9 cellular contexts compared by ENCODE assay signal in the genomic region with DNA sequence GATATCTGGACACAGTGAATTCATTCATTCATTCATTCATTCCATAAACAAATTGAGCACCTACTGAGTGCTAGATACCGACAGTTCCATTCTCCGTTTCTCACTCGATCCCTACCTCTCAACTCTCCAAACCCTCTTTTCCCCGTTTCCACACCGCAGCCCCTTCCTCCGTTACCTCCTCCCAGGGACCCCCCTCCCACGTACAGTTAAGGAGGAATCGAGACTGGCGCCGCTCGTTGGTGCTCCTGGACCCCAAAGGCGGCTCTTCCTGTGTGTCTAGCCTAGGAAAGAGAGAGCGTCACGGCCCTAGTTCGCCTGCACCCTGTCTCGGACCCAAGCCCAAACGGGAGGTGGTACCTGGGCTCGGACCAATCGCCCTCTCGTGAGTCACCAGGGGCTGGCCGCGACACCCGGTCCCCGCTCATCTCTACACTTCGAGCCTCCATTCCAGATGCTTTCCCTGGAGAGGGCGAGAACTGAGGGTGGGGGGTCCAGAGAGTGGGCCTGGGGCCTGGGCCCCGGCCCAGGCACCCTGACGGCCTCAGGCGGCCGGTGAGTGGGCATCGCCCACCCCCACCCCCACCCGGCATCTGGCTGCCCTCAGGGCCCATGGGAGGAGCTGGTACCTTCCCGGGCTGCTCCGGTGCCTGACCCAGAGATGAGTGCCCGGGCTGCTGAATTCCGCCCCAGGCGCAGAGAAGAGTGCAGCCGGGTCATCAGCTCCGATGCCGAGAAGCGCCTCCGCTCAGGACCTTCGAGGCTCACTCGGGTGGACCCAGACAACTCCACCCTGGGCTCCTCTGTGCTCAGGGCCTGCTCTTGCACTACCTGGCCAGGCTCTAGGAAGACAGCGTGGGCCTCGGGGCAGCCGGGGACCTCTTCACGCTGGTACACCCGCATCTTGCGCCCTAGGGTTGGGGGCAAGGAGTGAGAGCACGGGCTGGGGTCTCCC. TPM values are rescaled to one million over a fixed set of nuclear protein-coding genes. Genes with fewer than 3 reads are reported as not detected.
DNase-seq lines count a peak whose midpoint lies in the region; ATAC-seq, FAIRE-seq and TF ChIP-seq lines count a peak whose summit lies in the region.
"Had no signal": no experiment of that assay in that cellular context is flagged by ENCODE, and none has a peak within 500 bp of the region (broad histone marks: within the 10 kb centered on the region; RNA-seq: fewer than 3 reads in every experiment).

No MANE protein-coding gene starts in this region.

- FAIRE-seq in GM18507 (lab: Jason Lieb, UNC): peak; percentile 38

- H3K27me3 ChIP-seq in foreskin keratinocyte (no peaks in the 10 kb centered on the region), skeletal muscle satellite cell (ENCODE audit: control insufficient read depth, insufficient read depth, low read length) (peaks cover 9% of the 10 kb centered on the region)

- peak overlapping the region; percentile 29 for H3K27ac ChIP-seq in foreskin keratinocyte

- DNase-seq in GM18507 (ENCODE audit: extremely low spot score, insufficient read length, low read depth): no peak
- DNase-seq in foreskin keratinocyte: peak in 1 of 2 donors; percentile 37
- no peak for DNase-seq in NCI-H69 (lab: John Stamatoyannopoulos, UW)
- no peak for DNase-seq in ureter (ENCODE audit: low spot score)

- peak overlapping the region; percentile 64 for H3K9ac ChIP-seq in skeletal muscle satellite cell (ENCODE audit: low read depth, low read length)

- peaks cover 5% of the 10 kb centered on the region for H3K4me1 ChIP-seq in foreskin keratinocyte
- H3K4me1 ChIP-seq in skeletal muscle satellite cell (ENCODE audit: control insufficient read depth, insufficient read depth, low read length): peaks cover 13% of the 10 kb centered on the region

- ATAC-seq in SK-N-SH treated with all-trans-retinoic acid at 6 μM for 48 hours (peak; percentile 1; the same call in 2 of the 3 replicates), foreskin keratinocyte (no peak), GM21737 (IDR thresholded peaks at IDR 0.05; ENCODE audit: unreplicated experiment) (no peak), HG03520 (IDR thresholded peaks at IDR 0.05; ENCODE audit: unreplicated experiment) (no peak)

- no peaks in the 10 kb centered on the region for H3K9me3 ChIP-seq in skeletal muscle satellite cell (replicated peaks; ENCODE audit: low read length)

- TF ChIP-seq CTCF in foreskin keratinocyte (conservative IDR thresholded peaks at IDR 0.05): no peak

- H3K36me3 ChIP-seq in skeletal muscle satellite cell (ENCODE audit: insufficient read depth, low read length): no peaks in the 10 kb centered on the region

- peak overlapping the region; percentile 65 for H3K4me3 ChIP-seq in skeletal muscle satellite cell (ENCODE audit: low read length)

- peak overlapping the region; percentile 78 for H3K4me2 ChIP-seq in skeletal muscle satellite cell (ENCODE audit: low read length)

TF ChIP-seq in SK-N-SH treated with all-trans-retinoic acid at 6 μM for 48 hours, 23 proteins besides CTCF, POLR2A, EP300 and RAD21:
- TF ChIP-seq GLIS3 (CRISPR knock-in tag; IDR thresholded peaks at IDR 0.05): no peak
- TF ChIP-seq ZC3H10 (CRISPR knock-in tag; IDR thresholded peaks at IDR 0.05): no peak
- no peak for TF ChIP-seq ZNF8 (CRISPR knock-in tag; IDR thresholded peaks at IDR 0.05)
- TF ChIP-seq CREB5 (CRISPR knock-in tag; IDR thresholded peaks at IDR 0.05; ENCODE audit: low read depth): no peak
- TF ChIP-seq, protein P1, sequence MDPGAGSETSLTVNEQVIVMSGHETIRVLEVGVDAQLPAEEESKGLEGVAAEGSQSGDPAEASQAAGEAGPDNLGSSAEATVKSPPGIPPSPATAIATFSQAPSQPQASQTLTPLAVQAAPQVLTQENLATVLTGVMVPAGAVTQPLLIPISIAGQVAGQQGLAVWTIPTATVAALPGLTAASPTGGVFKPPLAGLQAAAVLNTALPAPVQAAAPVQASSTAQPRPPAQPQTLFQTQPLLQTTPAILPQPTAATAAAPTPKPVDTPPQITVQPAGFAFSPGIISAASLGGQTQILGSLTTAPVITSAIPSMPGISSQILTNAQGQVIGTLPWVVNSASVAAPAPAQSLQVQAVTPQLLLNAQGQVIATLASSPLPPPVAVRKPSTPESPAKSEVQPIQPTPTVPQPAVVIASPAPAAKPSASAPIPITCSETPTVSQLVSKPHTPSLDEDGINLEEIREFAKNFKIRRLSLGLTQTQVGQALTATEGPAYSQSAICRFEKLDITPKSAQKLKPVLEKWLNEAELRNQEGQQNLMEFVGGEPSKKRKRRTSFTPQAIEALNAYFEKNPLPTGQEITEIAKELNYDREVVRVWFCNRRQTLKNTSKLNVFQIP (CRISPR knock-in tag; IDR thresholded peaks at IDR 0.05; ENCODE audit: borderline replicate concordance, low read depth): no peak
- TF ChIP-seq PATZ1 (CRISPR knock-in tag; IDR thresholded peaks at IDR 0.05; ENCODE audit: borderline replicate concordance): no peak
- TF ChIP-seq ZNF70 (CRISPR knock-in tag; IDR thresholded peaks at IDR 0.05): no peak
- TF ChIP-seq TOX (CRISPR knock-in tag; IDR thresholded peaks at IDR 0.05; ENCODE audit: borderline replicate concordance): no peak
- no peak for TF ChIP-seq SNAI2 (CRISPR knock-in tag; IDR thresholded peaks at IDR 0.05)
- no peak for TF ChIP-seq BACH2 (CRISPR knock-in tag; IDR thresholded peaks at IDR 0.05; ENCODE audit: borderline replicate concordance)
- TF ChIP-seq, protein P2, sequence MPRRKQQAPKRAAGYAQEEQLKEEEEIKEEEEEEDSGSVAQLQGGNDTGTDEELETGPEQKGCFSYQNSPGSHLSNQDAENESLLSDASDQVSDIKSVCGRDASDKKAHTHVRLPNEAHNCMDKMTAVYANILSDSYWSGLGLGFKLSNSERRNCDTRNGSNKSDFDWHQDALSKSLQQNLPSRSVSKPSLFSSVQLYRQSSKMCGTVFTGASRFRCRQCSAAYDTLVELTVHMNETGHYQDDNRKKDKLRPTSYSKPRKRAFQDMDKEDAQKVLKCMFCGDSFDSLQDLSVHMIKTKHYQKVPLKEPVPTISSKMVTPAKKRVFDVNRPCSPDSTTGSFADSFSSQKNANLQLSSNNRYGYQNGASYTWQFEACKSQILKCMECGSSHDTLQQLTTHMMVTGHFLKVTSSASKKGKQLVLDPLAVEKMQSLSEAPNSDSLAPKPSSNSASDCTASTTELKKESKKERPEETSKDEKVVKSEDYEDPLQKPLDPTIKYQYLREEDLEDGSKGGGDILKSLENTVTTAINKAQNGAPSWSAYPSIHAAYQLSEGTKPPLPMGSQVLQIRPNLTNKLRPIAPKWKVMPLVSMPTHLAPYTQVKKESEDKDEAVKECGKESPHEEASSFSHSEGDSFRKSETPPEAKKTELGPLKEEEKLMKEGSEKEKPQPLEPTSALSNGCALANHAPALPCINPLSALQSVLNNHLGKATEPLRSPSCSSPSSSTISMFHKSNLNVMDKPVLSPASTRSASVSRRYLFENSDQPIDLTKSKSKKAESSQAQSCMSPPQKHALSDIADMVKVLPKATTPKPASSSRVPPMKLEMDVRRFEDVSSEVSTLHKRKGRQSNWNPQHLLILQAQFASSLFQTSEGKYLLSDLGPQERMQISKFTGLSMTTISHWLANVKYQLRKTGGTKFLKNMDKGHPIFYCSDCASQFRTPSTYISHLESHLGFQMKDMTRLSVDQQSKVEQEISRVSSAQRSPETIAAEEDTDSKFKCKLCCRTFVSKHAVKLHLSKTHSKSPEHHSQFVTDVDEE (CRISPR knock-in tag; IDR thresholded peaks at IDR 0.05): no peak
- TF ChIP-seq ESRRG (CRISPR knock-in tag; IDR thresholded peaks at IDR 0.05): no peak

RNA-seq across cellular contexts. Expression of gene ARHGEF19, which starts 4.9 kb away (rescaled TPM):
- total RNA-seq in foreskin keratinocyte: 10.7 and 15.3 TPM in 2 replicates
- polyA plus RNA-seq in foreskin keratinocyte: 11.1 and 13.9 TPM in 2 replicates
- 4.6 and 4.8 TPM in 2 replicates for total RNA-seq in skeletal muscle satellite cell (2012; rRNA removed)
- total RNA-seq in ureter: 24.8 TPM

RNA-seq across cellular contexts. Expression of gene CPLANE2, which starts 29.4 kb away (rescaled TPM):
- 5.1 and 5.4 TPM in 2 replicates for total RNA-seq in foreskin keratinocyte
- 3.4 and 4.1 TPM in 2 replicates for polyA plus RNA-seq in foreskin keratinocyte
- total RNA-seq in skeletal muscle satellite cell (2012; rRNA removed): 7.6 and 10.9 TPM in 2 replicates
- 9.0 TPM for total RNA-seq in ureter

RNA-seq across cellular contexts. Expression of gene EPHA2, which starts 51.7 kb away (rescaled TPM):
- total RNA-seq in foreskin keratinocyte (138 and 139 TPM in 2 replicates), ureter (58.9 TPM)
- 70.5 and 77.6 TPM in 2 replicates for polyA plus RNA-seq in foreskin keratinocyte
- 8.3 and 8.4 TPM in 2 replicates for total RNA-seq in skeletal muscle satellite cell (2012; rRNA removed)
- total RNA-seq: T-helper 1 cell treated with Interleukin-12 subunit alpha and Interleukin-12 subunit beta and Interleukin-4 antibody, amounts not matched to agents 30 ng/mL and 1 ng/mL, for 36 hours had no signal
